Comparison of ENCODE assay signal across 8 cellular contexts in the genomic region with DNA sequence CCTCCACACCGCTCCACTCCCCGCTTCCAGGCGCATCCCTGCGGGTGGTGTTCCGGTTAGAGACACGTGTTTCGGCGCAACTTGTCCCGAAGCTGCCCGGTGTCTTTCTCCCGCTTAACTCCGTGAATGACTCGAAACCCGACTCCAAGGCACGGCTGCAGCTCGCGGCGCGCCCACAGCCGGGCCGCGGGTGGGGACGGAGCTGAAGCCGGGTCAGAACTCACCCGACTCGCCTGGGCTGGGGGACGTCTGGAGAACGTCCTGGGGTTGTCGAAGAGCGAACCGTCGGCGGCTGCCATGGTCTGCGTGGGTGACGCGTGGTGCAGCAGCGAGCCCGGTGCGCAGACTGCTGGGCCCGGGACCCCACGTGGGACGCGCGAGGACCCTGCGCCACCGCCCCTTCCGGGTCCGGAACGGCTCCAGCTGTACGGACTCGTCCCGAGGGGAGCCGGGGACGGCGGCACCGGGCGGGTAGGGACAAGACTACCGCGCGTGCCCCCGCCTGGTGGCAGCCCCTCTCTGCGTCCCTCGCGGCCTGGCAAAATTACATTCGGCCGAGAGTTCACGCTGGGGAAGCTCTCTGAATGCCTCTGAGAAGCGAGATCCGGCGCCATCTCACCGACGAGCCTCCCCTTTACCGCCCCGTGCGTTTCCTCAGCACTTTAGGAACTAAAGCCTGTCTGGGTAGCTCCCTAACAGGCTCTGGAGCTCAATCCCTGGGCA. TPM values are rescaled to one million over a fixed set of nuclear protein-coding genes. Genes with fewer than 3 reads are reported as not detected.
DNase-seq lines count a peak whose midpoint lies in the region; ATAC-seq and TF ChIP-seq lines count a peak whose summit lies in the region.

A gene (minus strand): TSS at position 348 of the 723 bp plus-strand sequence. CDS start 49 bp downstream, at position 299.

- peak; percentile 3 for TF ChIP-seq CTCF in fibroblast of villous mesenchyme (IDR thresholded peaks at IDR 0.05; ENCODE audit: insufficient read depth, low read depth, low read length)
- no peak for TF ChIP-seq CTCF in neural crest cell (conservative IDR thresholded peaks at IDR 0.05)

- H3K36me3 Mint-ChIP-seq in neural crest cell (ENCODE audit: low read depth), result peaks cover 10% of the 10 kb centered on the region

- H3K27me3 Mint-ChIP-seq in neural crest cell (ENCODE audit: low read depth), result no peaks in the 10 kb centered on the region
- no peaks in the 10 kb centered on the region for H3K27me3 Mint-ChIP-seq in stimulated activated naive CD8-positive, alpha-beta T cell treated with anti-CD3 and anti-CD28 coated beads, Interleukin-15, amount 100 ng/mL, for 72 hours

- peaks cover 42% of the 10 kb centered on the region for H3K4me1 Mint-ChIP-seq in neural crest cell
- H3K4me1 Mint-ChIP-seq in stimulated activated naive CD8-positive, alpha-beta T cell treated with anti-CD3 and anti-CD28 coated beads, Interleukin-15, amount 100 ng/mL, for 72 hours, result peaks cover 54% of the 10 kb centered on the region

- peak within 1 kb of the TSS; percentile 97 for H3K4me3 ChIP-seq in Jurkat, Clone E6-1 (ENCODE audit: low read length)
- peak within 1 kb of the TSS; percentile 87 for H3K4me3 ChIP-seq in fibroblast of villous mesenchyme (ENCODE audit: low read depth, low read length)

- H3K9me3 Mint-ChIP-seq in neural crest cell, result no peaks in the 10 kb centered on the region
- H3K9me3 Mint-ChIP-seq in stimulated activated naive CD8-positive, alpha-beta T cell treated with anti-CD3 and anti-CD28 coated beads, Interleukin-15, amount 100 ng/mL, for 72 hours, result no peaks in the 10 kb centered on the region

- ATAC-seq in GM21576 (IDR thresholded peaks at IDR 0.05; ENCODE audit: unreplicated experiment), result peak; percentile 65
- ATAC-seq in stimulated activated naive CD8-positive, alpha-beta T cell treated with anti-CD3 and anti-CD28 coated beads, Interleukin-15, amount 100 ng/mL, for 72 hours, result peak; percentile 92

- peak within 1 kb of the TSS; percentile 93 for H3K4me3 Mint-ChIP-seq in neural crest cell
- H3K4me3 Mint-ChIP-seq in stimulated activated naive CD8-positive, alpha-beta T cell treated with anti-CD3 and anti-CD28 coated beads, Interleukin-15, amount 100 ng/mL, for 72 hours, result peak within 1 kb of the TSS; percentile 93 to 97

- DNase-seq in DMS53 (lab: John Stamatoyannopoulos, UW), result peak; percentile 93
- DNase-seq in Jurkat, Clone E6-1 (ENCODE audit: low read depth, low spot score), result peak; percentile 68
- DNase-seq in SHP77 (lab: John Stamatoyannopoulos, UW), result peak; percentile 40 to 74
- peak; percentile 79 for DNase-seq in activated gamma-delta T cell (lab: John Stamatoyannopoulos, UW)
- peak; percentile 82 for DNase-seq in fibroblast of villous mesenchyme (ENCODE audit: low read depth)
- peak; percentile 50 for DNase-seq in neural crest cell (ENCODE audit: low read depth, low spot score)
- DNase-seq in stimulated activated naive CD8-positive, alpha-beta T cell treated with anti-CD3 and anti-CD28 coated beads, Interleukin-15, amount 100 ng/mL, for 72 hours, result peak; percentile 86 to 88

- peak within 1 kb of the TSS; percentile 96 for H3K27ac Mint-ChIP-seq in neural crest cell (ENCODE audit: unreplicated experiment)
- H3K27ac Mint-ChIP-seq in stimulated activated naive CD8-positive, alpha-beta T cell treated with anti-CD3 and anti-CD28 coated beads, Interleukin-15, amount 100 ng/mL, for 72 hours, result peak within 1 kb of the TSS; percentile 97 to 98

RNA-seq across cellular contexts. Expression of the gene that starts here (rescaled TPM):
- 21.6 TPM for polyA plus RNA-seq in Jurkat, Clone E6-1 (2012; ENCODE audit: insufficient read depth, insufficient read length)
- 13.9 and 19.4 TPM in 2 replicates for total RNA-seq in fibroblast of villous mesenchyme
- total RNA-seq in neural crest cell, result 20.9 and 24.3 TPM in 2 replicates

Comparison
In these comparisons a context has a peak if more than half of its experiments do, and no peak if none do; other contexts are left out.
1. Peak in every context shown above with its lines: DNase-seq, ATAC-seq and H3K4me3 ChIP-seq.